17 cellular contexts compared by ENCODE assay signal in genomic region chr11:88534185-88534584, GRCh38.
A peak's percentile ranks its signal among the peaks of the same experiment; 100 is the strongest.
DNase-seq lines count a peak whose midpoint lies in the region; ATAC-seq and TF ChIP-seq lines count a peak whose summit lies in the region.
"Had no signal": no experiment of that assay in that cellular context is flagged by ENCODE, and none has a peak within 500 bp of the region (broad histone marks: within the 10 kb centered on the region; RNA-seq: fewer than 3 reads in every experiment).

No MANE protein-coding gene starts in this region.

- no peak overlapping the region for H2AFZ ChIP-seq in mesenchymal stem cell (ENCODE audit: low read depth, low read length)

- H3K9me3 Mint-ChIP-seq in natural killer cell treated with Interleukin-12 subunit alpha and Interleukin-12 subunit beta and Interleukin-15 and Interleukin-18, amount 100 ng/mL, for 72 hours = no peaks in the 10 kb centered on the region
- H3K9me3 Mint-ChIP-seq in natural killer cell = no peaks in the 10 kb centered on the region
- H3K9me3 Mint-ChIP-seq: IgD-negative memory B cell had no signal

- H3K4me3 Mint-ChIP-seq in natural killer cell treated with Interleukin-12 subunit alpha and Interleukin-12 subunit beta and Interleukin-15 and Interleukin-18, amount 100 ng/mL, for 72 hours = no peak overlapping the region
- no peak overlapping the region for H3K4me3 Mint-ChIP-seq in natural killer cell
- H3K4me3 Mint-ChIP-seq: CD4-positive, alpha-beta memory T cell; IgD-negative memory B cell had no signal

- peak overlapping the region in 1 of 2 experiments; percentile 15 for H2BK12ac ChIP-seq in mesenchymal stem cell (ENCODE audit: low read length in 2 of 2)

- no peak overlapping the region for H3K4ac ChIP-seq in mesenchymal stem cell (ENCODE audit: low read depth in 1 of 2, low read length in 2 of 2)

- H3K79me1 ChIP-seq in mesenchymal stem cell (replicated peaks; ENCODE audit: low read length, poor library complexity, severe bottlenecking) = no peaks in the 10 kb centered on the region

- H2AK5ac ChIP-seq in mesenchymal stem cell (ENCODE audit: low read length, severe bottlenecking) = peak overlapping the region; percentile 34

- no peak for TF ChIP-seq CTCF in natural killer cell (IDR thresholded peaks at IDR 0.05)

- intact Hi-C loops in natural killer cell (cut with micrococcal nuclease) = no loop called here

- no peak overlapping the region for H4K8ac ChIP-seq in mesenchymal stem cell (ENCODE audit: low read length)

- DNase-seq in natural killer cell treated with Interleukin-12 subunit alpha and Interleukin-12 subunit beta and Interleukin-15 and Interleukin-18, amount 100 ng/mL, for 72 hours (ENCODE audit: low spot score) = no peak
- DNase-seq in natural killer cell = no peak
- no peak for DNase-seq in left lobe of liver (ENCODE audit: low spot score)
- DNase-seq in mesenchymal stem cell = no peak
- DNase-seq in anterior cingulate cortex (lab: John Stamatoyannopoulos, UW) = no peak
- no peak for DNase-seq in iPS-NIHi11 (ENCODE audit: low spot score)
- DNase-seq: AML-193; CD4-positive, alpha-beta memory T cell; DMS79 treated with DMSO at 0.1 percent for 48 hours; GF-D8; KBM-7 had no signal

- peak overlapping the region; percentile 93 to 98 for H3K27ac Mint-ChIP-seq in natural killer cell treated with Interleukin-12 subunit alpha and Interleukin-12 subunit beta and Interleukin-15 and Interleukin-18, amount 100 ng/mL, for 72 hours
- H3K27ac Mint-ChIP-seq in natural killer cell = no peak overlapping the region
- H3K27ac Mint-ChIP-seq: CD4-positive, alpha-beta memory T cell; IgD-negative memory B cell had no signal

- WGBS in mesenchymal stem cell = over 99% methylated on average over 5 of the region's 5 CpGs

- H2BK5ac ChIP-seq in mesenchymal stem cell (ENCODE audit: low read depth, low read length, poor library complexity, severe bottlenecking) = no peak overlapping the region

- peaks cover 45 to 48% of the 10 kb centered on the region in 2 donors for H3K4me1 Mint-ChIP-seq in natural killer cell treated with Interleukin-12 subunit alpha and Interleukin-12 subunit beta and Interleukin-15 and Interleukin-18, amount 100 ng/mL, for 72 hours (ENCODE audit: low read depth in 2 of 2)
- H3K4me1 Mint-ChIP-seq in natural killer cell = peaks cover 25 to 27% of the 10 kb centered on the region in 2 donors
- H3K4me1 Mint-ChIP-seq: CD4-positive, alpha-beta memory T cell; IgD-negative memory B cell had no signal

- no peaks in the 10 kb centered on the region for H3K27me3 ChIP-seq in mesenchymal stem cell (ENCODE audit: control insufficient read depth in 1 of 2, insufficient read depth in 1 of 2, low read length in 2 of 2)

- H3K36me3 Mint-ChIP-seq in natural killer cell treated with Interleukin-12 subunit alpha and Interleukin-12 subunit beta and Interleukin-15 and Interleukin-18, amount 100 ng/mL, for 72 hours = no peaks in the 10 kb centered on the region
- no peaks in the 10 kb centered on the region for H3K36me3 Mint-ChIP-seq in natural killer cell
- H3K36me3 Mint-ChIP-seq: CD4-positive, alpha-beta memory T cell; IgD-negative memory B cell had no signal

- no peak overlapping the region for H3K27ac ChIP-seq in mesenchymal stem cell (ENCODE audit: low read length, poor library complexity, severe bottlenecking)
- H3K27ac ChIP-seq: 22Rv1, C4-2B had no signal

- no peaks in the 10 kb centered on the region for H3K36me3 ChIP-seq in mesenchymal stem cell (ENCODE audit: control insufficient read depth in 1 of 2, insufficient read depth in 2 of 2, low read depth in 1 of 2, low read length in 2 of 2)
- H3K36me3 ChIP-seq: HAP-1 had no signal

- no peaks in the 10 kb centered on the region for H3K4me1 ChIP-seq in mesenchymal stem cell (ENCODE audit: control insufficient read depth, insufficient read depth, low read depth, low read length)
- H3K4me1 ChIP-seq: HAP-1 had no signal

- no peak overlapping the region for H3K14ac ChIP-seq in mesenchymal stem cell (ENCODE audit: low read length in 2 of 2)

- no peak for ATAC-seq in natural killer cell treated with Interleukin-12 subunit alpha and Interleukin-12 subunit beta and Interleukin-15 and Interleukin-18, amount 100 ng/mL, for 72 hours
- no peak for ATAC-seq in natural killer cell
- peak; percentile 62 for ATAC-seq in left lobe of liver
- ATAC-seq in GM21367 (IDR thresholded peaks at IDR 0.05; ENCODE audit: unreplicated experiment) = no peak
- ATAC-seq: A549 had no signal

- H2BK120ac ChIP-seq in mesenchymal stem cell (ENCODE audit: low read depth, low read length) = no peak overlapping the region

- no peak overlapping the region for H3K23ac ChIP-seq in mesenchymal stem cell (ENCODE audit: low read length in 2 of 2)

- H3K18ac ChIP-seq in mesenchymal stem cell (ENCODE audit: low read depth in 1 of 2, low read length in 2 of 2) = peak overlapping the region in 1 of 2 experiments; percentile 24

- H3K4me2 ChIP-seq in mesenchymal stem cell (ENCODE audit: low read length, poor library complexity, severe bottlenecking) = no peak overlapping the region
- H3K4me2 ChIP-seq: A549 had no signal

- H3K9me3 ChIP-seq in mesenchymal stem cell (ENCODE audit: control insufficient read depth, low read length) = no peaks in the 10 kb centered on the region
- H3K9me3 ChIP-seq: A549, HAP-1 had no signal

- H2BK15ac ChIP-seq in mesenchymal stem cell (ENCODE audit: low read depth, poor library complexity, severe bottlenecking) = no peak overlapping the region

- no peak overlapping the region for H3K9ac ChIP-seq in mesenchymal stem cell (ENCODE audit: low read length)

- H3K4me3 ChIP-seq in mesenchymal stem cell (ENCODE audit: insufficient read depth in 1 of 2, low read depth in 1 of 2, low read length in 2 of 2) = no peak overlapping the region
- H3K4me3 ChIP-seq: A549, HAP-1 had no signal

- no peak overlapping the region for H4K91ac ChIP-seq in mesenchymal stem cell (ENCODE audit: low read length)

- H3K27me3 Mint-ChIP-seq in natural killer cell treated with Interleukin-12 subunit alpha and Interleukin-12 subunit beta and Interleukin-15 and Interleukin-18, amount 100 ng/mL, for 72 hours = peaks cover 5 to 6% of the 10 kb centered on the region in 2 donors
- H3K27me3 Mint-ChIP-seq in natural killer cell (ENCODE audit: low read depth in 2 of 2) = peaks cover 0 to 3% of the 10 kb centered on the region in 2 donors

Comparison
In these comparisons a context has a peak if more than half of its experiments do, and no peak if none do; other contexts are left out.
1. H3K27ac Mint-ChIP-seq: peak in natural killer cell treated with Interleukin-12 subunit alpha and Interleukin-12 subunit beta and Interleukin-15 and Interleukin-18, amount 100 ng/mL, for 72 hours (2 of 2); none in natural killer cell (0 of 2).